ENCODE assay signal across 1 cellular context in genomic region chr17:38560503-38561318, GRCh38.
TF ChIP-seq lines count a peak whose summit lies in the region.

No MANE protein-coding gene starts in this region.

TF ChIP-seq in WTC11, 78 proteins besides CTCF, POLR2A, EP300 and RAD21 (continued from another document):
- TF ChIP-seq ATF2 (CRISPR knock-in tag; IDR thresholded peaks at IDR 0.05; ENCODE audit: borderline replicate concordance, low read depth) (0 out of 2 replicates have a peak, but pooled peaks have one; percentile 27), ZBTB43 (CRISPR knock-in tag; IDR thresholded peaks at IDR 0.05) (peak; percentile 57; the same call in 1 of the 2 replicates), FOXK1 (CRISPR knock-in tag; IDR thresholded peaks at IDR 0.05) (0 out of 2 replicates have a peak, but pooled peaks have one; percentile 16)
TF ChIP-seq in WTC11: peak in this region for 6.
